Comparison of ENCODE assay signal across 8 cellular contexts in genomic region chr7:152674860-152675760, GRCh38. TPM values are rescaled to one million over a fixed set of nuclear protein-coding genes. Genes with fewer than 3 reads are reported as not detected.
DNase-seq lines count a peak whose midpoint lies in the region; ATAC-seq and TF ChIP-seq lines count a peak whose summit lies in the region.

No MANE protein-coding gene starts in this region.

- H3K9me3 ChIP-seq in DOHH2 (ENCODE audit: control insufficient read depth, insufficient read depth, low read length) (no peaks in the 10 kb centered on the region), Karpas-422 (ENCODE audit: low read length) (no peaks in the 10 kb centered on the region), SJCRH30 (replicated peaks) (no peaks in the 10 kb centered on the region)

- peak overlapping the region; percentile 97 for H3K4me3 ChIP-seq in DOHH2 (ENCODE audit: low read length)
- peak overlapping the region; percentile 96 for H3K4me3 ChIP-seq in Karpas-422 (ENCODE audit: low read length)
- peak overlapping the region; percentile 84 for H3K4me3 ChIP-seq in SJCRH30

- H3K36me3 ChIP-seq in DOHH2 (ENCODE audit: control insufficient read depth, low read length) (peaks cover 50% of the 10 kb centered on the region), Karpas-422 (ENCODE audit: insufficient read depth, low read length) (peaks cover 20% of the 10 kb centered on the region), SJCRH30 (peaks cover 32% of the 10 kb centered on the region)

- H3K27ac Mint-ChIP-seq in nephron progenitor cell: peak overlapping the region; percentile 15

- H3K4me2 ChIP-seq in DOHH2 (ENCODE audit: low read length): peak overlapping the region; percentile 98
- peak overlapping the region; percentile 100 for H3K4me2 ChIP-seq in Karpas-422 (ENCODE audit: low read depth, low read length, poor library complexity, severe bottlenecking)

- TF ChIP-seq CTCF in DOHH2 (IDR thresholded peaks at IDR 0.05; ENCODE audit: low read depth, low read length, poor library complexity, severe bottlenecking) (no peak), nephron progenitor cell (IDR thresholded peaks at IDR 0.05) (no peak)

- peaks cover 5% of the 10 kb centered on the region for H3K9me3 Mint-ChIP-seq in nephron progenitor cell

- H3K4me3 Mint-ChIP-seq in nephron progenitor cell: peak overlapping the region; percentile 98

- peaks cover 9% of the 10 kb centered on the region for H3K27me3 Mint-ChIP-seq in nephron progenitor cell (ENCODE audit: low read depth, poor library complexity)

- peak overlapping the region; percentile 72 for H3K27ac ChIP-seq in DOHH2 (ENCODE audit: low read depth, low read length)
- peak overlapping the region; percentile 65 for H3K27ac ChIP-seq in Karpas-422 (ENCODE audit: low read length)
- H3K27ac ChIP-seq in SJCRH30: peak overlapping the region; percentile 90

- peaks cover 5% of the 10 kb centered on the region for H3F3A ChIP-seq in DOHH2 (ENCODE audit: control insufficient read depth, insufficient read depth)

- H3K4me1 Mint-ChIP-seq in nephron progenitor cell: peaks cover 14% of the 10 kb centered on the region

- DNase-seq in Karpas-422 (peak; percentile 75), SJCRH30 (peak; percentile 64 to 79), ecto neural progenitor cell (ENCODE audit: low spot score) (peak; percentile 56), nephron progenitor cell (peak; percentile 11), NK-92 (lab: John Stamatoyannopoulos, UW; ENCODE audit: unreplicated experiment) (no peak), Ammon's horn (ENCODE audit: low spot score) (no peak)

- peaks cover 18% of the 10 kb centered on the region for H3K36me3 Mint-ChIP-seq in nephron progenitor cell (ENCODE audit: low read depth)

- H2AFZ ChIP-seq in Karpas-422 (ENCODE audit: low read length): peak overlapping the region; percentile 49; the same call in 1 of the 2 replicates

- H3K9me2 ChIP-seq in DOHH2 (replicated peaks; ENCODE audit: control insufficient read depth, low read length) (no peaks in the 10 kb centered on the region), Karpas-422 (replicated peaks; ENCODE audit: insufficient read depth, low read length) (no peaks in the 10 kb centered on the region)

- peaks cover 23% of the 10 kb centered on the region for H3K4me1 ChIP-seq in DOHH2 (ENCODE audit: control insufficient read depth, low read length)
- peaks cover 17% of the 10 kb centered on the region for H3K4me1 ChIP-seq in Karpas-422 (ENCODE audit: low read length)
- no peaks in the 10 kb centered on the region for H3K4me1 ChIP-seq in SJCRH30

- peaks cover 57% of the 10 kb centered on the region for H3K79me2 ChIP-seq in DOHH2 (ENCODE audit: control insufficient read depth, low read length)
- peaks cover 56% of the 10 kb centered on the region for H3K79me2 ChIP-seq in Karpas-422 (ENCODE audit: low read length)

- no peaks in the 10 kb centered on the region for H3K27me3 ChIP-seq in DOHH2 (ENCODE audit: control insufficient read depth, low read length)
- no peaks in the 10 kb centered on the region for H3K27me3 ChIP-seq in Karpas-422 (ENCODE audit: low read length)
- no peaks in the 10 kb centered on the region for H3K27me3 ChIP-seq in SJCRH30

- peak overlapping the region; percentile 88 for H3K9ac ChIP-seq in Karpas-422 (ENCODE audit: low read length)

- peak; percentile 26 for ATAC-seq in GM21447 (IDR thresholded peaks at IDR 0.05; ENCODE audit: unreplicated experiment)

- H4K20me1 ChIP-seq in DOHH2 (ENCODE audit: control insufficient read depth, insufficient read depth, low read depth, low read length) (peaks cover 11% of the 10 kb centered on the region), Karpas-422 (ENCODE audit: insufficient read depth, low read depth, low read length) (peaks cover 6% of the 10 kb centered on the region)

RNA-seq across cellular contexts. Expression of gene XRCC2, which starts 0.8 kb away (rescaled TPM):
- total RNA-seq in Karpas-422 (2014; rRNA removed; shearing (Covaris generic); ENCODE audit: low replicate concordance): 5.9 and 7.7 TPM in 2 replicates
- 37.3 and 45.0 TPM in 2 replicates for total RNA-seq in SJCRH30 (2014; rRNA removed; shearing (Covaris generic))

Comparison
In these comparisons a context has a peak if more than half of its experiments do, and no peak if none do; other contexts are left out.
1. DNase-seq: peak in Karpas-422 (single experiment), SJCRH30 (2 of 2), ecto neural progenitor cell (single experiment) and nephron progenitor cell (single experiment); none in NK-92 (single experiment) and Ammon's horn (single experiment).
2. Peak in every context shown above with its lines, with median percentiles within 50 percentile points of each other: H3K27ac ChIP-seq and H3K4me3 ChIP-seq.